ENCODE assay signal across 8 cellular contexts in the genomic region with DNA sequence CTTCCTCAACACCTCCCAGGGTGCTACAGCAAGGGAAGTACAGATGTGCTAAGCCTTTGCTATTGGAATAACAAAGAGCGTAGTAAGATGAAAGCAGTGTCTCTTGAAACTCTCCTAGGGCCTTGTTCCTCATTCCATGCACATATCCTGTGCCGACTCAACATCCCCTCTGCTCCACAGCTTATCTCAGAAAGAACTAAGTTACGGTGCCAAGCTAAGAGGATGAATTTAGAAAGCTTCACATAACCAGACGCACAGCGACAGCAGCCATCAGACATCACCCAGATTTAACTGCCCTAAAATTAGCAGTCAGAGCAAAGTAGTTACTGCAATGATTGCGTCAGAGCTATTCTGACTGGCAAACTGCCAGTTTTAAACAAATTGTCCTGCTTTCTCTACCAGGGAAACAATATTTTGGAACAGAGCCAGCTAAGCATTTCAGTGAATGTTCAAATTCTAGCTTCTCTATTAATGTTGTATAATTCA. TPM values are rescaled to one million over a fixed set of nuclear protein-coding genes. Genes with fewer than 3 reads are reported as not detected.
DNase-seq lines count a peak whose midpoint lies in the region; ATAC-seq lines count a peak whose summit lies in the region.

No MANE protein-coding gene starts in this region.

- peaks cover 42 to 51% of the 10 kb centered on the region in 2 donors for H3K4me1 ChIP-seq in duodenal mucosa (ENCODE audit: control insufficient read depth in 1 of 2, insufficient read depth in 2 of 2, low read length in 2 of 2)
- peaks cover 41% of the 10 kb centered on the region for H3K4me1 ChIP-seq in mesodermal cell (ENCODE audit: control insufficient read depth, insufficient read depth, low read length, poor library complexity, severe bottlenecking)

- no peak overlapping the region for H3K4me3 Mint-ChIP-seq in activated T-cell treated with anti-CD3 and anti-CD28 coated beads, Interleukin-2, amount 50 U/mL, for 4 hours

- DNase-seq in HT-29 (ENCODE audit: low spot score) (peak; percentile 69), NCI-H82 treated with DMSO at 0.1 percent for 48 hours (lab: John Stamatoyannopoulos, UW; ENCODE audit: unreplicated experiment) (peak; percentile 17), GOT3 (lab: John Stamatoyannopoulos, UW) (no peak), HPDE6-E6E7 (ENCODE audit: extremely low spot score) (no peak)
- no peak for DNase-seq in activated T-cell treated with anti-CD3 and anti-CD28 coated beads, Interleukin-2, amount 50 U/mL, for 4 hours

- H3K9ac ChIP-seq in duodenal mucosa (ENCODE audit: low read depth in 1 of 2, low read length in 2 of 2), result peak overlapping the region in 1 of 2 donors; percentile 33

- H3K27me3 ChIP-seq in duodenal mucosa (ENCODE audit: control insufficient read depth in 1 of 2, insufficient read depth in 2 of 2, low read length in 2 of 2), result no peaks in the 10 kb centered on the region

- H3K4me1 Mint-ChIP-seq in activated T-cell treated with anti-CD3 and anti-CD28 coated beads, Interleukin-2, amount 50 U/mL, for 4 hours (ENCODE audit: low read depth), result peaks cover 7% of the 10 kb centered on the region

- H3K27me3 Mint-ChIP-seq in activated T-cell treated with anti-CD3 and anti-CD28 coated beads, Interleukin-2, amount 50 U/mL, for 4 hours (ENCODE audit: low read depth), result no peaks in the 10 kb centered on the region

- ATAC-seq in activated T-cell treated with anti-CD3 and anti-CD28 coated beads, Interleukin-2, amount 50 U/mL, for 4 hours, result no peak
- no peak for ATAC-seq in GM21515 (IDR thresholded peaks at IDR 0.05; ENCODE audit: unreplicated experiment)

- H3K27ac ChIP-seq in duodenal mucosa (ENCODE audit: low read depth, low read length), result no peak overlapping the region
- H3K27ac ChIP-seq in mesodermal cell (ENCODE audit: low read depth, low read length, severe bottlenecking), result peak overlapping the region; percentile 74

- H3K36me3 ChIP-seq in duodenal mucosa (ENCODE audit: control insufficient read depth in 1 of 2, insufficient read depth in 2 of 2, low read length in 2 of 2), result no peaks in the 10 kb centered on the region
- H3K36me3 ChIP-seq in mesodermal cell (ENCODE audit: control insufficient read depth, insufficient read depth, low read length), result peaks cover 9% of the 10 kb centered on the region

- no peaks in the 10 kb centered on the region for H3K9me3 Mint-ChIP-seq in activated T-cell treated with anti-CD3 and anti-CD28 coated beads, Interleukin-2, amount 50 U/mL, for 4 hours

- 37 to 52% methylated on average over 5 to 6 of the region's 6 CpGs for WGBS in mesodermal cell (ENCODE audit: insufficient coverage in 2 of 2), 2 experiments

- H3K4me3 ChIP-seq in duodenal mucosa (ENCODE audit: low read depth in 1 of 2, low read length in 2 of 2) (peak overlapping the region; percentile 10 to 38), mesodermal cell (ENCODE audit: extremely low read depth, insufficient read depth, low read length, poor library complexity, severe bottlenecking) (no peak overlapping the region)

- H3K9me3 ChIP-seq in duodenal mucosa (ENCODE audit: control insufficient read depth in 1 of 2, low read length in 2 of 2), result no peaks in the 10 kb centered on the region
- no peaks in the 10 kb centered on the region for H3K9me3 ChIP-seq in mesodermal cell (ENCODE audit: control insufficient read depth, low read length)

- no peaks in the 10 kb centered on the region for H3K36me3 Mint-ChIP-seq in activated T-cell treated with anti-CD3 and anti-CD28 coated beads, Interleukin-2, amount 50 U/mL, for 4 hours (ENCODE audit: insufficient read depth)

RNA-seq across cellular contexts. Expression of gene SIPA1L2, which starts 9.5 kb away (rescaled TPM):
- total RNA-seq in HT-29 (2014; rRNA removed; shearing (Covaris generic)), result 4.1 and 5.1 TPM in 2 replicates
- 69.3 TPM for polyA plus RNA-seq in mesodermal cell (2013, experiment 1 of 2)
- polyA plus RNA-seq in mesodermal cell (2013, experiment 2 of 2), result 74.6 TPM
- 10 to 100 TPM in 1 of 3 donors, 1 to 10 TPM in 2; 5.3 to 13.8 (median 6.7) TPM for total RNA-seq in activated T-cell treated with anti-CD3 and anti-CD28 coated beads, Interleukin-2, amount 50 U/mL, for 4 hours

Comparison
In these comparisons a context has a peak if more than half of its experiments do, and no peak if none do; other contexts are left out.
1. DNase-seq: peak in HT-29 (single experiment) and NCI-H82 treated with DMSO at 0.1 percent for 48 hours (single experiment); none in activated T-cell treated with anti-CD3 and anti-CD28 coated beads, Interleukin-2, amount 50 U/mL, for 4 hours (single experiment), GOT3 (single experiment) and HPDE6-E6E7 (single experiment).